Comparison of ENCODE assay signal across 28 cellular contexts in the genomic region with DNA sequence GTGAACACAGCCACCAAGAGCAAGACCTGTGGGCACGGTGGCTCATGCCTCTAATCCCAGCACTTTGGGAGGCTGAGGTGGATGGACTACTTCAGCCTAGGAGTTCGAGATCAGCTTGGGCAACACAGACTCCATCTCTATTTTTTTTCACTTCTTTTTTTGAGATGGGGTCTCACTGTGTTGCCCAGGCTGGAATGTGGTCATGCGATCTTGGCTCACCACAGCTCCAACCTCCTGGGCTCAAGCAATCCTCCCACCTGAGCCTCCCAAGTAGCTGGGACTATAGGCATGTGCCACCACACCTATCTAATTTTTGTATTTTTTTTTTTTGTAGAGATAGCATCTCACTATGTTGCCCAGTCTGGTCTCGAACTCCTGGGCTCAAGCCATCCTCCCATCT.
"Had no signal": no experiment of that assay in that cellular context is flagged by ENCODE, and none has a peak within 500 bp of the region (broad histone marks: within the 10 kb centered on the region; RNA-seq: fewer than 3 reads in every experiment).

No MANE protein-coding gene starts in this region.

- H3K4me3 Mint-ChIP-seq: stimulated activated effector memory CD8-positive, alpha-beta T cell treated with anti-CD3 and anti-CD28 coated beads, Interleukin-12 subunit alpha, Interleukin-12 subunit beta, amount 100 ng/mL, for 72 hours; stimulated activated memory B cell treated with anti-CD40 and anti-IgM and Interleukin-4, amounts not matched to agents 10 μg/mL and 1 μg/mL and 100 μg/mL, for 72 hours; stimulated activated naive B cell treated with anti-CD40 and anti-IgM and Interleukin-4, amounts not matched to agents 10 μg/mL and 1 μg/mL and 100 μg/mL, for 72 hours; stimulated activated naive CD8-positive, alpha-beta T cell treated with anti-CD3 and anti-CD28 coated beads, Interleukin-15, amount 100 ng/mL, for 72 hours; stimulated activated naive CD8-positive, alpha-beta T cell treated with anti-CD3 and anti-CD28 coated beads, Interleukin-15, Interleukin-2, amounts not matched to agents 100 ng/mL and 50 ng/mL, for 24 hours; type B pancreatic cell had no signal

- H3K9me3 Mint-ChIP-seq: type B pancreatic cell had no signal

- H3K36me3 Mint-ChIP-seq: stimulated activated effector memory CD8-positive, alpha-beta T cell treated with anti-CD3 and anti-CD28 coated beads, Interleukin-12 subunit alpha, Interleukin-12 subunit beta, amount 100 ng/mL, for 72 hours; type B pancreatic cell had no signal

- H3K27ac Mint-ChIP-seq: stimulated activated effector memory CD8-positive, alpha-beta T cell treated with anti-CD3 and anti-CD28 coated beads, Interleukin-12 subunit alpha, Interleukin-12 subunit beta, amount 100 ng/mL, for 72 hours; stimulated activated memory B cell treated with anti-CD40 and anti-IgM and Interleukin-4, amounts not matched to agents 10 μg/mL and 1 μg/mL and 100 μg/mL, for 72 hours; stimulated activated naive B cell treated with anti-CD40 and anti-IgM and Interleukin-4, amounts not matched to agents 10 μg/mL and 1 μg/mL and 100 μg/mL, for 72 hours; stimulated activated naive CD8-positive, alpha-beta T cell treated with anti-CD3 and anti-CD28 coated beads, Interleukin-15, amount 100 ng/mL, for 72 hours; stimulated activated naive CD8-positive, alpha-beta T cell treated with anti-CD3 and anti-CD28 coated beads, Interleukin-15, Interleukin-2, amounts not matched to agents 100 ng/mL and 50 ng/mL, for 24 hours; type B pancreatic cell had no signal

- H3K36me3 ChIP-seq: stomach, suprapubic skin, thoracic aorta, thyroid gland, tibial artery, tibial nerve, transverse colon, upper lobe of left lung, upper lobe of right lung, uterus, vagina had no signal

- H3K4me1 ChIP-seq: stomach, suprapubic skin, testis, thyroid gland, tibial artery, upper lobe of right lung, uterus, vagina had no signal

- H3K27me3 ChIP-seq: stomach, suprapubic skin, testis, thyroid gland, tibial artery, tibial nerve, transverse colon, upper lobe of left lung, upper lobe of right lung, uterus, vagina had no signal

- H3K27ac ChIP-seq: stomach, suprapubic skin, testis, thoracic aorta, thyroid gland, tibial artery, tibial nerve, transverse colon, upper lobe of left lung, upper lobe of right lung, uterus, vagina had no signal

- H3K9me3 ChIP-seq: suprapubic skin, testis, thoracic aorta, thyroid gland, tibial artery, tibial nerve, transverse colon, upper lobe of right lung, uterus, vagina had no signal

- ATAC-seq: stimulated activated effector memory CD8-positive, alpha-beta T cell treated with anti-CD3 and anti-CD28 coated beads, Interleukin-12 subunit alpha, Interleukin-12 subunit beta, amount 100 ng/mL, for 72 hours; stimulated activated memory B cell treated with anti-CD40 and anti-IgM and Interleukin-4, amounts not matched to agents 10 μg/mL and 1 μg/mL and 100 μg/mL, for 72 hours; stimulated activated naive B cell treated with anti-CD40 and anti-IgM and Interleukin-4, amounts not matched to agents 10 μg/mL and 1 μg/mL and 100 μg/mL, for 72 hours; stimulated activated naive CD8-positive, alpha-beta T cell treated with anti-CD3 and anti-CD28 coated beads, Interleukin-15, amount 100 ng/mL, for 72 hours; stimulated activated naive CD8-positive, alpha-beta T cell treated with anti-CD3 and anti-CD28 coated beads, Interleukin-15, Interleukin-2, amounts not matched to agents 100 U/mL and 50 U/mL, for 24 hours had no signal

- H3K27me3 Mint-ChIP-seq: type B pancreatic cell had no signal

- H3K4me3 ChIP-seq: stomach, suprapubic skin, testis, thoracic aorta, thyroid gland, tibial artery, tibial nerve, transverse colon, upper lobe of left lung, upper lobe of right lung, uterus, vagina had no signal

- H3K4me1 Mint-ChIP-seq: stimulated activated effector memory CD8-positive, alpha-beta T cell treated with anti-CD3 and anti-CD28 coated beads, Interleukin-12 subunit alpha, Interleukin-12 subunit beta, amount 100 ng/mL, for 72 hours; stimulated activated memory B cell treated with anti-CD40 and anti-IgM and Interleukin-4, amounts not matched to agents 10 μg/mL and 1 μg/mL and 100 μg/mL, for 72 hours; stimulated activated naive B cell treated with anti-CD40 and anti-IgM and Interleukin-4, amounts not matched to agents 10 μg/mL and 1 μg/mL and 100 μg/mL, for 72 hours; stimulated activated naive CD8-positive, alpha-beta T cell treated with anti-CD3 and anti-CD28 coated beads, Interleukin-15, amount 100 ng/mL, for 72 hours had no signal

- FAIRE-seq: urothelium cell line had no signal

- DNase-seq: stimulated activated CD4-positive, alpha-beta T cell treated with anti-CD3 and anti-CD28 coated beads, Interleukin-2, amount 100 ng/mL, for 48 hours; stimulated activated CD4-positive, alpha-beta T cell treated with anti-CD3 and anti-CD28 coated beads, Interleukin-4, amount 100 ng/mL, for 1 hour; stimulated activated CD4-positive, alpha-beta T cell treated with anti-CD3 and anti-CD28 coated beads, Interleukin-4, amount 100 ng/mL, for 24 hours; stimulated activated CD4-positive, alpha-beta T cell treated with anti-CD3 and anti-CD28 coated beads, Interleukin-4, amount 100 ng/mL, for 4 hours; stimulated activated CD8-positive, alpha-beta memory T cell treated with anti-CD3 and anti-CD28 coated beads, Interleukin-4, amount 100 ng/mL, for 48 hours; stimulated activated naive B cell treated with anti-CD40 and anti-IgM and Interleukin-4, amounts not matched to agents 10 μg/mL and 1 μg/mL and 100 μg/mL, for 72 hours; stimulated activated naive CD4-positive, alpha-beta T cell; stimulated activated naive CD4-positive, alpha-beta T cell treated with Interleukin-2 at 50 U/mL for 16 hours; stimulated activated naive CD8-positive, alpha-beta T cell treated with anti-CD3 and anti-CD28 coated beads, Interleukin-15, amount 100 ng/mL, for 72 hours; stimulated activated naive CD8-positive, alpha-beta T cell treated with anti-CD3 and anti-CD28 coated beads, Interleukin-15, Interleukin-2, amounts not matched to agents 100 U/mL and 50 U/mL, for 24 hours; stomach; substantia nigra; testis; thyroid gland; tibial artery; transverse colon; upper lobe of right lung; uterus had no signal
